Comparison of ENCODE assay signal across 10 cellular contexts in genomic region chr9:7186175-7186574, GRCh38.
A peak's percentile ranks its signal among the peaks of the same experiment; 100 is the strongest.
DNase-seq lines count a peak whose midpoint lies in the region; ATAC-seq and TF ChIP-seq lines count a peak whose summit lies in the region.
"Had no signal": no experiment of that assay in that cellular context is flagged by ENCODE, and none has a peak within 500 bp of the region (broad histone marks: within the 10 kb centered on the region; RNA-seq: fewer than 3 reads in every experiment).

No MANE protein-coding gene starts in this region.

- DNase-seq in CD14-positive monocyte (ENCODE audit: low spot score) (no peak), HCT116 (ENCODE audit: low read depth, low spot score) (peak; percentile 12), kidney tubule cell (ENCODE audit: low spot score) (peak; percentile 28), suprapubic skin (ENCODE audit: low spot score in 2 of 2) (no peak)
- DNase-seq: effector CD8-positive, alpha-beta T cell had no signal

- BruUV-seq in HCT116 (replicated peaks; lab: Mats Ljungman, UMichigan): no TSS peak

- peaks cover 3 to 39% (median 26%) of the 10 kb centered on the region in 7 donors for H3K9me3 Mint-ChIP-seq in CD14-positive monocyte

- TF ChIP-seq RAD21 in HCT116 (IDR thresholded peaks at IDR 0.05; ENCODE audit: low read depth): peak; percentile 66

- H3K27me3 ChIP-seq in HCT116 (ENCODE audit: insufficient read depth, low read length): no peaks in the 10 kb centered on the region
- H3K27me3 ChIP-seq in suprapubic skin: no peaks in the 10 kb centered on the region
- H3K27me3 ChIP-seq in gastroesophageal sphincter: no peaks in the 10 kb centered on the region
- H3K27me3 ChIP-seq: tibial nerve had no signal

- TF ChIP-seq EP300 in suprapubic skin (IDR thresholded peaks at IDR 0.05): no peak
- TF ChIP-seq EP300 in gastroesophageal sphincter (IDR thresholded peaks at IDR 0.05): no peak

- CTCF ChIA-PET in HCT116 (lab: Charles Lee): interaction anchor here (0.9 to 1.5 kb wide), 3 partner anchors 10 to 277 kb away, joined by 3 to 5 read pairs (median 4); no protein-coding TSS in a partner anchor

- H3K4me1 ChIP-seq in HCT116 (ENCODE audit: control insufficient read depth in 1 of 2, insufficient read depth in 2 of 2, low read length in 2 of 2) (peaks cover 8 to 16% of the 10 kb centered on the region in 2 experiments), suprapubic skin (no peaks in the 10 kb centered on the region), gastroesophageal sphincter (no peaks in the 10 kb centered on the region)
- H3K4me1 ChIP-seq: tibial nerve had no signal

- TF ChIP-seq POLR2A in HCT116 (IDR thresholded peaks at IDR 0.05; ENCODE audit: borderline replicate concordance, extremely low read depth, insufficient read depth, insufficient read length): no peak
- TF ChIP-seq POLR2A in suprapubic skin (IDR thresholded peaks at IDR 0.05): no peak
- no peak for TF ChIP-seq POLR2A in gastroesophageal sphincter (IDR thresholded peaks at IDR 0.05)

- H2AFZ ChIP-seq in HCT116 (ENCODE audit: low read depth, low read length, poor library complexity, severe bottlenecking): no peak overlapping the region

- RAD21 ChIA-PET in HCT116 (lab: Charles Lee; ENCODE audit: low non-redundant PET in 1 of 2, low total read pairs in 2 of 2, uncharacterized antibody in 2 of 2, unreplicated experiment in 2 of 2): interaction anchor here (0.6 to 1.9 kb wide), 4 partner anchors 133 to 358 kb away, joined by 3 to 7 read pairs (median 4); no protein-coding TSS in a partner anchor

- H3K4me3 Mint-ChIP-seq in CD14-positive monocyte: no peak overlapping the region

- ATAC-seq in HCT116: peak; percentile 64
- ATAC-seq in HG03520 (IDR thresholded peaks at IDR 0.05; ENCODE audit: unreplicated experiment): no peak
- no peak for ATAC-seq in GM19463 (IDR thresholded peaks at IDR 0.05; ENCODE audit: unreplicated experiment)
- no peak for ATAC-seq in gastroesophageal sphincter

- H3K79me2 ChIP-seq in HCT116 (ENCODE audit: insufficient read depth, low read length): no peaks in the 10 kb centered on the region

- H3K9ac ChIP-seq in HCT116 (ENCODE audit: low read length): no peak overlapping the region

- no peak overlapping the region for H3K27ac Mint-ChIP-seq in CD14-positive monocyte

- H3K4me3 ChIP-seq in HCT116 (replicated peaks in 1 of 2; ENCODE audit: low read depth in 1 of 2, low read length in 2 of 2): no peak overlapping the region
- no peak overlapping the region for H3K4me3 ChIP-seq in WI38 (ENCODE audit: low read depth, low read length)
- H3K4me3 ChIP-seq in suprapubic skin: no peak overlapping the region
- H3K4me3 ChIP-seq in gastroesophageal sphincter: no peak overlapping the region
- H3K4me3 ChIP-seq: tibial nerve had no signal

- H3K9me2 ChIP-seq in HCT116 (ENCODE audit: insufficient read depth): no peaks in the 10 kb centered on the region

- H3K36me3 ChIP-seq in HCT116 (ENCODE audit: control insufficient read depth in 1 of 2, insufficient read depth in 2 of 2, low read length in 2 of 2) (no peaks in the 10 kb centered on the region), suprapubic skin (peaks cover 9% of the 10 kb centered on the region), gastroesophageal sphincter (no peaks in the 10 kb centered on the region)

- peak; percentile 69 for TF ChIP-seq CTCF in CD14-positive monocyte (IDR thresholded peaks at IDR 0.05)
- TF ChIP-seq CTCF in HCT116 (IDR thresholded peaks at IDR 0.05 in 2 of 3, conservative IDR thresholded peaks at IDR 0.05 in 1 of 3; ENCODE audit: borderline replicate concordance in 1 of 3, insufficient read depth in 1 of 3, low read depth in 2 of 3, low read length in 2 of 3): peak; percentile 49 to 81 (median 70); a peak in 5 of 6 replicates
- TF ChIP-seq CTCF in WI38 (IDR thresholded peaks at IDR 0.05; ENCODE audit: low read depth, low read length): peak; percentile 82
- peak in 1 of 2 donors; percentile 7 for TF ChIP-seq CTCF in suprapubic skin (IDR thresholded peaks at IDR 0.05)
- peak in 2 of 4 experiments; percentile 6 to 18 for TF ChIP-seq CTCF in gastroesophageal sphincter (IDR thresholded peaks at IDR 0.05)

- H3K9me3 ChIP-seq in HCT116 (ENCODE audit: control insufficient read depth in 1 of 2, insufficient read depth in 1 of 2, low read depth in 1 of 2, low read length in 2 of 2): peaks cover 0 to 5% of the 10 kb centered on the region in 2 experiments; a peak in 1 of 4 replicates
- H3K9me3 ChIP-seq in suprapubic skin: no peaks in the 10 kb centered on the region
- H3K9me3 ChIP-seq in gastroesophageal sphincter: peaks cover 0 to 7% (median 0%) of the 10 kb centered on the region in 3 donors

- WGBS in suprapubic skin: 55% methylated on average over 1 of the region's 1 CpG
- 27 to 60% methylated on average over 1 of the region's 1 CpG for WGBS in gastroesophageal sphincter (ENCODE audit: low coverage in 1 of 2), 2 donors

- POLR2A ChIA-PET in HCT116 (lab: Charles Lee): no interaction called here

- peaks cover 0 to 3% (median 0%) of the 10 kb centered on the region in 3 donors for H3K27me3 Mint-ChIP-seq in CD14-positive monocyte (ENCODE audit: low read depth in 3 of 3)

- peak overlapping the region; percentile 43 for H3K4me2 ChIP-seq in HCT116 (ENCODE audit: low read length)

- no peaks in the 10 kb centered on the region for H4K20me1 ChIP-seq in HCT116 (ENCODE audit: insufficient read depth)

- no peaks in the 10 kb centered on the region for H3K4me1 Mint-ChIP-seq in CD14-positive monocyte

- intact Hi-C loops in CD14-positive monocyte (cut with micrococcal nuclease): no loop called here
- intact Hi-C loops in HCT116 (cut with micrococcal nuclease): loop anchor here (1.0 kb wide), 1 partner anchor 134 kb away; no protein-coding TSS in a partner anchor

- 0 out of 2 replicates have a peak overlapping the region, but pooled peaks have one; percentile 5 for H3K27ac ChIP-seq in HCT116 (ENCODE audit: low read depth, low read length)
- H3K27ac ChIP-seq in suprapubic skin: no peak overlapping the region
- H3K27ac ChIP-seq in gastroesophageal sphincter: no peak overlapping the region
- H3K27ac ChIP-seq: tibial nerve had no signal

- H3K36me3 Mint-ChIP-seq in CD14-positive monocyte: peaks cover 4 to 15% of the 10 kb centered on the region in 2 donors

TF ChIP-seq in HCT116, 20 proteins besides CTCF, POLR2A, EP300 and RAD21:
- TF ChIP-seq SRF (IDR thresholded peaks at IDR 0.05; ENCODE audit: low read depth): no peak
- no peak for TF ChIP-seq EZH2 (IDR thresholded peaks at IDR 0.05)
- TF ChIP-seq, protein P1, sequence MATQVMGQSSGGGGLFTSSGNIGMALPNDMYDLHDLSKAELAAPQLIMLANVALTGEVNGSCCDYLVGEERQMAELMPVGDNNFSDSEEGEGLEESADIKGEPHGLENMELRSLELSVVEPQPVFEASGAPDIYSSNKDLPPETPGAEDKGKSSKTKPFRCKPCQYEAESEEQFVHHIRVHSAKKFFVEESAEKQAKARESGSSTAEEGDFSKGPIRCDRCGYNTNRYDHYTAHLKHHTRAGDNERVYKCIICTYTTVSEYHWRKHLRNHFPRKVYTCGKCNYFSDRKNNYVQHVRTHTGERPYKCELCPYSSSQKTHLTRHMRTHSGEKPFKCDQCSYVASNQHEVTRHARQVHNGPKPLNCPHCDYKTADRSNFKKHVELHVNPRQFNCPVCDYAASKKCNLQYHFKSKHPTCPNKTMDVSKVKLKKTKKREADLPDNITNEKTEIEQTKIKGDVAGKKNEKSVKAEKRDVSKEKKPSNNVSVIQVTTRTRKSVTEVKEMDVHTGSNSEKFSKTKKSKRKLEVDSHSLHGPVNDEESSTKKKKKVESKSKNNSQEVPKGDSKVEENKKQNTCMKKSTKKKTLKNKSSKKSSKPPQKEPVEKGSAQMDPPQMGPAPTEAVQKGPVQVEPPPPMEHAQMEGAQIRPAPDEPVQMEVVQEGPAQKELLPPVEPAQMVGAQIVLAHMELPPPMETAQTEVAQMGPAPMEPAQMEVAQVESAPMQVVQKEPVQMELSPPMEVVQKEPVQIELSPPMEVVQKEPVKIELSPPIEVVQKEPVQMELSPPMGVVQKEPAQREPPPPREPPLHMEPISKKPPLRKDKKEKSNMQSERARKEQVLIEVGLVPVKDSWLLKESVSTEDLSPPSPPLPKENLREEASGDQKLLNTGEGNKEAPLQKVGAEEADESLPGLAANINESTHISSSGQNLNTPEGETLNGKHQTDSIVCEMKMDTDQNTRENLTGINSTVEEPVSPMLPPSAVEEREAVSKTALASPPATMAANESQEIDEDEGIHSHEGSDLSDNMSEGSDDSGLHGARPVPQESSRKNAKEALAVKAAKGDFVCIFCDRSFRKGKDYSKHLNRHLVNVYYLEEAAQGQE (IDR thresholded peaks at IDR 0.05; ENCODE audit: low read depth): no peak
- TF ChIP-seq, protein P2, sequence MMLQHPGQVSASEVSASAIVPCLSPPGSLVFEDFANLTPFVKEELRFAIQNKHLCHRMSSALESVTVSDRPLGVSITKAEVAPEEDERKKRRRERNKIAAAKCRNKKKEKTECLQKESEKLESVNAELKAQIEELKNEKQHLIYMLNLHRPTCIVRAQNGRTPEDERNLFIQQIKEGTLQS (IDR thresholded peaks at IDR 0.05): no peak
- no peak for TF ChIP-seq TCF7L2 (IDR thresholded peaks at IDR 0.05; ENCODE audit: borderline replicate concordance, extremely low read depth, insufficient read depth, insufficient read length)
- no peak for TF ChIP-seq YY1 (IDR thresholded peaks at IDR 0.05; ENCODE audit: extremely low read depth, insufficient replicate concordance, low read depth, low read length)
- TF ChIP-seq SIN3A (IDR thresholded peaks at IDR 0.05; ENCODE audit: low read depth): no peak
- no peak for TF ChIP-seq CEBPB (IDR thresholded peaks at IDR 0.05; ENCODE audit: low read depth)

Comparison
In these comparisons a context has a peak if more than half of its experiments do, and no peak if none do; other contexts are left out.
1. DNase-seq: peak in HCT116 (single experiment) and kidney tubule cell (single experiment); none in CD14-positive monocyte (single experiment) and suprapubic skin (0 of 2).